22 cellular contexts compared by ENCODE assay signal in genomic region chr2:169091256-169091655, GRCh38. TPM values are rescaled to one million over a fixed set of nuclear protein-coding genes. Genes with fewer than 3 reads are reported as not detected.
"Had no signal": no experiment of that assay in that cellular context is flagged by ENCODE, and none has a peak within 500 bp of the region (broad histone marks: within the 10 kb centered on the region; RNA-seq: fewer than 3 reads in every experiment).

No MANE protein-coding gene starts in this region.

- H3K9me3 ChIP-seq: pancreas, tibial nerve, vagina had no signal

- H3K4me3 ChIP-seq: pancreas, tibial nerve, vagina had no signal

- DNase-seq: activated CD4-positive, alpha-beta T cell treated with anti-CD3 and anti-CD28 coated beads for 1 hour; activated CD4-positive, alpha-beta T cell treated with anti-CD3 and anti-CD28 coated beads, Interleukin-2, amount 50 U/mL, for 1 hour; activated gamma-delta T cell treated with Interleukin-2 at 50 U/mL for 16 hours; activated T-cell treated with anti-CD3 and anti-CD28 coated beads, Interleukin-2, amount 50 U/mL, for 1 hour; aorta; caudate nucleus; effector CD4-positive, alpha-beta T cell; erythroblast; foreskin melanocyte; glutamatergic neuron; hippocampal formation; left ventricle myocardium superior; mammary epithelial cell; pancreas; right cardiac atrium; stimulated activated CD4-positive, alpha-beta T cell treated with anti-CD3 and anti-CD28 coated beads, Interleukin-12 subunit alpha, Interleukin-12 subunit beta, amount 100 ng/mL, for 4 hours; stimulated activated naive CD8-positive, alpha-beta T cell treated with anti-CD3 and anti-CD28 coated beads, Interleukin-15, amount 100 ng/mL, for 72 hours; WERI-Rb-1 had no signal

- H3K36me3 ChIP-seq: pancreas, tibial nerve, vagina, WERI-Rb-1 had no signal

- H3K27ac ChIP-seq: pancreas, tibial nerve, vagina, WERI-Rb-1 had no signal

- ATAC-seq: activated naive CD4-positive, alpha-beta T cell treated with anti-CD3 and anti-CD28 coated beads, Interleukin-2, amount 50 U/mL, for 72 hours; left ventricle myocardium superior; right cardiac atrium; stimulated activated naive CD8-positive, alpha-beta T cell treated with anti-CD3 and anti-CD28 coated beads, Interleukin-15, amount 100 ng/mL, for 72 hours had no signal

- H3K27me3 ChIP-seq: pancreas, tibial nerve, vagina had no signal

RNA-seq across cellular contexts. Expression of gene DHRS9, which starts 21.9 kb away (rescaled TPM):
- total RNA-seq: mammary epithelial cell, myocyte, vagina had no signal
